In the genomic region with DNA sequence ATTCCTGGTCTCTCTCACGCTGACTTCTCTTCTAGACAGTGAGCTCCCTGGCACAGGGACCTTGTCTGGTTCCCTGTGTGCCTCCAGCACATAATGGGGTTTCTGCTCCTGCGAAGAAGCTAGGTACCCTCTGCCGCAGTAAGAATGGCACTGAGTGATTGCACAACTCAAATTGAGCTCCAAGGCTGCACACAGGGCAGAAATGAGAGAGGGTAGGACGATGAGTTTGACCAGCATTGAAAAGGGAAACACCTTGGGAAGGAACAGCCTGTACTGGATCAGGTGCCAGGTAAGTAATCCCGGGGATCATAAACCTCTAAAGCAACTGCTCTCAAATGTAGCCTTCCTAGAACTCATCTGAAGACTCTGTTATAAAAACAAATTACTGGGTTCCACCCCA, we compare ENCODE assay signal across 26 cellular contexts. TPM values are rescaled to one million over a fixed set of nuclear protein-coding genes. Genes with fewer than 3 reads are reported as not detected.
"Had no signal": no experiment of that assay in that cellular context is flagged by ENCODE, and none has a peak within 500 bp of the region (broad histone marks: within the 10 kb centered on the region; RNA-seq: fewer than 3 reads in every experiment).

No MANE protein-coding gene starts in this region.

- H3K9me3 Mint-ChIP-seq: activated CD8-positive, alpha-beta T cell treated with anti-CD3 and anti-CD28 coated beads for 36 hours; activated naive CD4-positive, alpha-beta T cell treated with anti-CD3 and anti-CD28 coated beads, Interleukin-2, amount 10 ng/mL, durations not matched to agents 7 days and 5 days; activated naive CD8-positive, alpha-beta T cell treated with anti-CD3 and anti-CD28 coated beads for 36 hours; activated T-cell treated with anti-CD3 and anti-CD28 coated beads, Interleukin-2, amount 50 U/mL, for 72 hours; activated T-helper 2 cell treated with anti-CD3 and anti-CD28 coated beads, Interferon-gamma antibody, Interleukin-2, Interleukin-4, amounts not matched to agents 10 μg/mL and 5 μg/mL and 100 μg/mL, durations not matched to agents 14 hours and 24 hours and 36 hours; T-helper 1 cell treated with Interleukin-12 subunit alpha and Interleukin-12 subunit beta and Interleukin-4 antibody, amounts not matched to agents 30 μg/mL and 1 μg/mL, for 36 hours had no signal

- H3K27me3 ChIP-seq: Peyer's patch had no signal

- H3K9ac ChIP-seq: KMS-11 had no signal

- H3K9me3 ChIP-seq: Peyer's patch had no signal

- H3K4me2 ChIP-seq: KMS-11 had no signal

- ATAC-seq: activated CD4-positive, CD25-positive, alpha-beta regulatory T cell treated with anti-CD3 and anti-CD28 coated beads, Interleukin-2, amount 50 U/mL, for 24 hours; activated CD8-positive, alpha-beta T cell treated with anti-CD3 and anti-CD28 coated beads for 36 hours; activated T-cell treated with anti-CD3 and anti-CD28 coated beads, Interleukin-2, amount 50 U/mL, for 72 hours had no signal

- H3K36me3 Mint-ChIP-seq: activated naive CD4-positive, alpha-beta T cell treated with anti-CD3 and anti-CD28 coated beads, Interleukin-2, amount 10 ng/mL, durations not matched to agents 7 days and 5 days; activated naive CD8-positive, alpha-beta T cell treated with anti-CD3 and anti-CD28 coated beads for 36 hours had no signal

- H3K4me3 Mint-ChIP-seq: activated CD8-positive, alpha-beta T cell treated with anti-CD3 and anti-CD28 coated beads for 36 hours; activated naive CD4-positive, alpha-beta T cell treated with anti-CD3 and anti-CD28 coated beads, Interleukin-2, amount 10 ng/mL, durations not matched to agents 7 days and 5 days; activated naive CD8-positive, alpha-beta T cell treated with anti-CD3 and anti-CD28 coated beads for 36 hours; activated T-cell treated with anti-CD3 and anti-CD28 coated beads, Interleukin-2, amount 50 U/mL, for 72 hours; T-helper 1 cell treated with Interleukin-12 subunit alpha and Interleukin-12 subunit beta and Interleukin-4 antibody, amounts not matched to agents 30 μg/mL and 1 μg/mL, for 36 hours had no signal

- DNase-seq: activated CD4-positive, alpha-beta T cell treated with anti-CD3 and anti-CD28 coated beads for 4 hours; activated CD8-positive, alpha-beta memory T cell treated with anti-CD3 and anti-CD28 coated beads, Interleukin-2, amount 50 U/mL, for 4 hours; activated CD8-positive, alpha-beta T cell treated with anti-CD3 and anti-CD28 coated beads for 36 hours; activated gamma-delta T cell treated with Interleukin-2 at 50 U/mL for 16 hours; activated naive CD4-positive, alpha-beta T cell treated with anti-CD3 and anti-CD28 coated beads, Interleukin-2, amount 10 ng/mL, durations not matched to agents 7 days and 5 days; activated naive CD8-positive, alpha-beta T cell treated with anti-CD3 and anti-CD28 coated beads for 36 hours; activated T-cell treated with anti-CD3 and anti-CD28 coated beads, Interleukin-2, amount 50 U/mL, for 72 hours; NCI-H1092; NCI-H1417; NCI-H2029; NCI-H2107; NCI-H2171 treated with DMSO at 0.1 percent for 48 hours; NCI-H226; NCI-H526; NK-92 treated with Interleukin-12 subunit alpha and Interleukin-12 subunit beta, amount 100 ng/mL, for 24 hours; Peyer's patch; SHP77 had no signal

- H3K27ac ChIP-seq: KMS-11, Peyer's patch, RWPE1 had no signal

- H3K36me3 ChIP-seq: Peyer's patch had no signal

- H3K27ac Mint-ChIP-seq: activated CD8-positive, alpha-beta T cell treated with anti-CD3 and anti-CD28 coated beads for 36 hours; activated naive CD4-positive, alpha-beta T cell treated with anti-CD3 and anti-CD28 coated beads, Interleukin-2, amount 10 ng/mL, durations not matched to agents 7 days and 5 days; activated naive CD8-positive, alpha-beta T cell treated with anti-CD3 and anti-CD28 coated beads for 36 hours; activated T-cell treated with anti-CD3 and anti-CD28 coated beads, Interleukin-2, amount 50 U/mL, for 72 hours; activated T-helper 2 cell treated with anti-CD3 and anti-CD28 coated beads, Interferon-gamma antibody, Interleukin-2, Interleukin-4, amounts not matched to agents 10 μg/mL and 5 μg/mL and 100 μg/mL, durations not matched to agents 14 hours and 24 hours and 36 hours; T-helper 1 cell treated with Interleukin-12 subunit alpha and Interleukin-12 subunit beta and Interleukin-4 antibody, amounts not matched to agents 30 μg/mL and 1 μg/mL, for 36 hours had no signal

- H3K4me3 ChIP-seq: Peyer's patch had no signal

RNA-seq across cellular contexts. Expression of a gene that starts 21.0 kb away (rescaled TPM):
- total RNA-seq: activated CD8-positive, alpha-beta T cell treated with anti-CD3 and anti-CD28 coated beads for 36 hours; activated naive CD8-positive, alpha-beta T cell treated with anti-CD3 and anti-CD28 coated beads for 36 hours; activated T-cell treated with anti-CD3 and anti-CD28 coated beads, Interleukin-2, amount 50 U/mL, for 72 hours; activated T-helper 2 cell treated with anti-CD3 and anti-CD28 coated beads, Interferon-gamma antibody, Interleukin-2, Interleukin-4, amounts not matched to agents 10 μg/mL and 5 μg/mL and 100 μg/mL, durations not matched to agents 14 hours and 24 hours and 36 hours; MCF 10A; NCI-H460; Peyer's patch; SK-MEL-5 had no signal
- polyA plus RNA-seq: adipose tissue had no signal
